ENCODE assay signal across 33 cellular contexts in genomic region chr14:75431827-75432226, GRCh38. TPM values are rescaled to one million over a fixed set of nuclear protein-coding genes. Genes with fewer than 3 reads are reported as not detected.
DNase-seq lines count a peak whose midpoint lies in the region; ATAC-seq, FAIRE-seq and TF ChIP-seq lines count a peak whose summit lies in the region.
"Had no signal": no experiment of that assay in that cellular context is flagged by ENCODE, and none has a peak within 500 bp of the region (broad histone marks: within the 10 kb centered on the region; RNA-seq: fewer than 3 reads in every experiment).

No MANE protein-coding gene starts in this region.

- H3K4me2 ChIP-seq in GM12878 (ENCODE audit: control insufficient read depth, insufficient read depth): no peak overlapping the region; the same call in 1 of the 2 replicates

- TF ChIP-seq EP300 in GM12878 (IDR thresholded peaks at IDR 0.05; ENCODE audit: borderline replicate concordance in 1 of 2, control insufficient read depth in 1 of 2, low read depth in 2 of 2, low read length in 2 of 2): no peak

- DNase-seq in left ventricle myocardium inferior (no peak), right cardiac atrium (no peak), GM12878 (ENCODE audit: low read depth, low spot score) (no peak)
- DNase-seq in activated CD4-positive, CD25-positive, alpha-beta regulatory T cell treated with anti-CD3 and anti-CD28 coated beads, Interleukin-2, amount 50 U/mL, for 72 hours: no peak
- DNase-seq: 8988T; activated CD4-positive, alpha-beta T cell treated with anti-CD3 and anti-CD28 coated beads, Interleukin-2, amount 50 U/mL, for 1 hour; activated effector memory CD4-positive, alpha-beta T cell treated with Interleukin-2 at 50 U/mL for 16 hours; activated T-cell treated with anti-CD3 and anti-CD28 coated beads, Interleukin-2, amount 50 U/mL, for 1 hour; aorta; CD4-positive, CD25-positive, alpha-beta regulatory T cell; DND-41; erythroblast; GF-D8; head of caudate nucleus; Kasumi-1; left ventricle myocardium superior; midbrain; naive thymus-derived CD8-positive, alpha-beta T cell; NCI-H446 treated with DMSO at 0.1 percent for 48 hours; NCI-H774; stimulated activated naive CD4-positive, alpha-beta T cell treated with Interleukin-2 at 50 U/mL for 16 hours; T-cell; testis had no signal

- intact Hi-C loops in left ventricle myocardium inferior (cut with micrococcal nuclease) (no loop called here), right cardiac atrium (cut with DNase I) (no loop called here), GM12878 (cut with micrococcal nuclease; ENCODE audit: unreplicated experiment) (no loop called here)

- no peaks in the 10 kb centered on the region for H3K27me3 ChIP-seq in left ventricle myocardium inferior (ENCODE audit: low read depth)
- no peaks in the 10 kb centered on the region for H3K27me3 ChIP-seq in right cardiac atrium (ENCODE audit: control insufficient read depth, insufficient read depth)
- H3K27me3 ChIP-seq in GM12878 (replicated peaks in 1 of 2; ENCODE audit: control insufficient read depth in 2 of 2, insufficient read depth in 2 of 2, low read length in 1 of 2): no peaks in the 10 kb centered on the region
- H3K27me3 ChIP-seq in subcutaneous abdominal adipose tissue (ENCODE audit: control insufficient read depth in 5 of 5, insufficient read depth in 4 of 5, low read length in 5 of 5): no peaks in the 10 kb centered on the region
- H3K27me3 ChIP-seq: cardiac muscle cell, testis had no signal

- no peak for TF ChIP-seq POLR2A in GM12878 (IDR thresholded peaks at IDR 0.05; ENCODE audit: low read depth, low read length)

- no peak overlapping the region for H3K9ac ChIP-seq in GM12878 (ENCODE audit: control insufficient read depth, insufficient read depth, low read length)
- peak overlapping the region in 1 of 5 donors; percentile 16 for H3K9ac ChIP-seq in subcutaneous abdominal adipose tissue (ENCODE audit: low read length in 5 of 5)

- no peak overlapping the region for H2AFZ ChIP-seq in GM12878 (ENCODE audit: control insufficient read depth, low read depth, low read length)

- peak overlapping the region in 1 of 3 experiments; percentile 62 for H3K4me3 Mint-ChIP-seq in nephron
- H3K4me3 Mint-ChIP-seq: activated naive CD8-positive, alpha-beta T cell; T-cell; WTC11 had no signal

- peaks cover 88% of the 10 kb centered on the region for H3K4me1 ChIP-seq in left ventricle myocardium inferior
- H3K4me1 ChIP-seq in right cardiac atrium (ENCODE audit: control insufficient read depth, insufficient read depth, low read length): peaks cover 13% of the 10 kb centered on the region
- H3K4me1 ChIP-seq in GM12878 (ENCODE audit: control insufficient read depth, insufficient read depth, low read length): peaks cover 35% of the 10 kb centered on the region
- H3K4me1 ChIP-seq in subcutaneous abdominal adipose tissue (ENCODE audit: control insufficient read depth in 5 of 5, insufficient read depth in 5 of 5, low read length in 5 of 5): peaks cover 25 to 83% (median 68%) of the 10 kb centered on the region in 5 donors

- peak overlapping the region in 2 of 3 experiments; percentile 62 to 97 for H3K27ac Mint-ChIP-seq in nephron
- H3K27ac Mint-ChIP-seq: activated naive CD8-positive, alpha-beta T cell; T-cell; WTC11 had no signal

- no peaks in the 10 kb centered on the region; the same call in 1 of the 2 replicates for H4K20me1 ChIP-seq in GM12878 (ENCODE audit: control insufficient read depth, insufficient read depth)

- SMC1A ChIA-PET in GM12878 (lab: Charles Lee; ENCODE audit: uncharacterized antibody, unreplicated experiment): interaction anchor here (0.9 to 4.0 kb wide), 4 partner anchors 17 to 89 kb away, joined by 3 to 20 read pairs (median 8); no protein-coding TSS in a partner anchor

- peaks cover 18% of the 10 kb centered on the region for H3K36me3 Mint-ChIP-seq in nephron (ENCODE audit: low read depth)
- H3K36me3 Mint-ChIP-seq: activated naive CD8-positive, alpha-beta T cell; CD4-positive, CD25-positive, alpha-beta regulatory T cell; naive thymus-derived CD8-positive, alpha-beta T cell had no signal

- RAD21 ChIA-PET in GM12878 (lab: Charles Lee; ENCODE audit: unreplicated experiment): interaction anchor here (0.8 to 2.2 kb wide), 3 partner anchors 13 to 56 kb away, joined by 3 to 19 read pairs (median 9); no protein-coding TSS in a partner anchor

- TF ChIP-seq CTCF in left ventricle myocardium inferior (IDR thresholded peaks at IDR 0.05; ENCODE audit: borderline replicate concordance): no peak
- TF ChIP-seq CTCF in GM12878 (IDR thresholded peaks at IDR 0.05 in 2 of 3, conservative IDR thresholded peaks at IDR 0.05 in 1 of 3; ENCODE audit: control insufficient read depth in 2 of 3, extremely low read depth in 1 of 3, insufficient read depth in 1 of 3, low read depth in 3 of 3, low read length in 3 of 3): no peak
- TF ChIP-seq CTCF in nephron (IDR thresholded peaks at IDR 0.05; ENCODE audit: unreplicated experiment in 3 of 3): no peak

- H3K27ac ChIP-seq in left ventricle myocardium inferior (replicated peaks): peak overlapping the region; percentile 96
- no peak overlapping the region for H3K27ac ChIP-seq in right cardiac atrium (ENCODE audit: low read length)
- H3K27ac ChIP-seq in GM12878 (ENCODE audit: control insufficient read depth, insufficient read depth): no peak overlapping the region
- H3K27ac ChIP-seq in subcutaneous abdominal adipose tissue (ENCODE audit: low read depth, low read length): peak overlapping the region; percentile 74
- H3K27ac ChIP-seq: cardiac muscle cell, testis had no signal

- no TSS peak for BruUV-seq in GM12878 (replicated peaks; lab: Mats Ljungman, UMichigan)

- POLR2A ChIA-PET in GM12878 (lab: Charles Lee): interaction anchor here (1.4 kb wide), 1 partner anchor 17 kb away, joined by 4 read pairs; no protein-coding TSS in a partner anchor

- 93% methylated on average over 4 of the region's 4 CpGs for WGBS in right cardiac atrium
- 100% methylated on average over 4 of the region's 4 CpGs for WGBS in GM12878 (ENCODE audit: insufficient coverage, insufficient replicate concordance, low lambda C conversion rate, missing lambda C conversion rate)

- peaks cover 73% of the 10 kb centered on the region for H3K4me1 Mint-ChIP-seq in nephron

- no peaks in the 10 kb centered on the region for H3K9me3 Mint-ChIP-seq in nephron
- H3K9me3 Mint-ChIP-seq: naive thymus-derived CD8-positive, alpha-beta T cell; T-cell; WTC11 had no signal

- H3K79me2 ChIP-seq in GM12878 (ENCODE audit: control insufficient read depth, insufficient read depth, low read length): peaks cover 59% of the 10 kb centered on the region

- FAIRE-seq in GM12878 (lab: Jason Lieb, UNC): no peak
- FAIRE-seq: H1, keratinocyte, urothelium cell line had no signal

- H3K9me3 ChIP-seq in left ventricle myocardium inferior (replicated peaks) (no peaks in the 10 kb centered on the region), right cardiac atrium (ENCODE audit: control insufficient read depth, low read length) (no peaks in the 10 kb centered on the region), GM12878 (replicated peaks; ENCODE audit: control insufficient read depth, insufficient read depth, low read length) (no peaks in the 10 kb centered on the region), subcutaneous abdominal adipose tissue (ENCODE audit: control insufficient read depth in 5 of 5, low read length in 5 of 5) (no peaks in the 10 kb centered on the region)
- H3K9me3 ChIP-seq: testis had no signal

- ATAC-seq in right cardiac atrium: no peak
- no peak for ATAC-seq in GM12878
- ATAC-seq in HG02678 (IDR thresholded peaks at IDR 0.05; ENCODE audit: unreplicated experiment): no peak
- no peak for ATAC-seq in GM19328 (IDR thresholded peaks at IDR 0.05; ENCODE audit: unreplicated experiment)
- ATAC-seq: left ventricle myocardium superior; naive thymus-derived CD8-positive, alpha-beta T cell; T-cell; WTC11 had no signal

- TF ChIP-seq RAD21 in GM12878 (IDR thresholded peaks at IDR 0.05; ENCODE audit: insufficient read depth, low read depth, low read length): no peak

- H3K36me3 ChIP-seq in left ventricle myocardium inferior: peaks cover 46% of the 10 kb centered on the region
- peaks cover 1 to 7% of the 10 kb centered on the region in 2 experiments; a peak in 3 of 4 replicates for H3K36me3 ChIP-seq in GM12878 (ENCODE audit: control insufficient read depth in 2 of 2, insufficient read depth in 2 of 2, low read length in 1 of 2)
- peaks cover 3 to 47% (median 42%) of the 10 kb centered on the region in 5 donors for H3K36me3 ChIP-seq in subcutaneous abdominal adipose tissue (ENCODE audit: control insufficient read depth in 5 of 5, insufficient read depth in 5 of 5, low read length in 5 of 5)
- H3K36me3 ChIP-seq: cardiac muscle cell had no signal

- peaks cover 10% of the 10 kb centered on the region for H3K27me3 Mint-ChIP-seq in nephron (ENCODE audit: low read depth)

- in situ Hi-C loops in GM12878 (cut with MboI): no loop called here

- CTCF ChIA-PET in GM12878 (lab: Yijun Ruan, JAX): interaction anchor here (1.3 to 1.9 kb wide), 4 partner anchors 8 to 126 kb away, joined by 3 to 15 read pairs (median 5); no protein-coding TSS in a partner anchor

- H3K4me3 ChIP-seq in left ventricle myocardium inferior (no peak overlapping the region), right cardiac atrium (ENCODE audit: low read length) (no peak overlapping the region), GM12878 (no peak overlapping the region), subcutaneous abdominal adipose tissue (ENCODE audit: low read depth in 1 of 5, low read length in 5 of 5) (peak overlapping the region in 2 of 5 donors; percentile 38 to 88)
- H3K4me3 ChIP-seq: cardiac muscle cell, testis had no signal

RNA-seq across cellular contexts. Expression of gene JDP2, which starts 4.0 kb away (rescaled TPM):
- total RNA-seq in left ventricle myocardium inferior (21.9 TPM), right cardiac atrium (10 to 100 TPM; 28.3 to 42.2 (median 39.4) TPM), GM12878 (2014; rRNA removed) (19.4 and 21.3 TPM in 2 replicates), GM12878 (2014; rRNA removed; fragmentation: Illumina TruSeq; extraction: Trizol) (11.7 and 12.1 TPM in 2 replicates), GM12878 (2021) (16.0 and 16.4 TPM in 2 replicates)
- polyA plus RNA-seq in right cardiac atrium (39.2 TPM), GM12878 (2011; rRNA removed) (5.1 and 6.7 TPM in 2 replicates), GM12878 (2014; fragmentation: Illumina TruSeq; extraction: Trizol) (3.3 and 11.5 TPM in 2 replicates), GM12878 (2014; fragmentation: Nextera tagmentation; extraction: Ambion mirVana) (1 to 10 TPM in 1 of 2 experiments, under 1 TPM in 1; 0.71 to 1.2 TPM), GM12878 (2014; rRNA removed) (20.7 and 21.2 TPM in 2 replicates), GM12878 (2016; fragmentation: Nextera tagmentation; extraction: Ambion mirVana) (10 to 100 TPM in 1 of 2 experiments, 1 to 10 TPM in 1; 8.9 to 10.8 TPM)
- 15.0 and 17.9 TPM in 2 replicates for total RNA-seq in GM12878 (2013; cell fraction: nucleolus; rRNA removed)
- 2.8 TPM for polyA plus RNA-seq in GM12878 (2011; ENCODE audit: low read depth)
- polyA plus RNA-seq in GM12878 (2011; cell fraction: cytosol; rRNA removed): 6.4 and 9.1 TPM in 2 replicates
- 7.3 and 8.7 TPM in 2 replicates for polyA plus RNA-seq in GM12878 (2011; cell fraction: nucleus; rRNA removed)
- 10.9 and 12.4 TPM in 2 replicates for polyA plus RNA-seq in GM12878 (2012)
- polyA minus RNA-seq in GM12878 (2011; rRNA and poly(A)+ RNA removed): 1.7 and 3.9 TPM in 2 replicates
- 2.6 and 3.1 TPM in 2 replicates for polyA minus RNA-seq in GM12878 (2011; cell fraction: cytosol; rRNA and poly(A)+ RNA removed)
- 2.8 and 6.3 TPM in 2 replicates for polyA minus RNA-seq in GM12878 (2011; cell fraction: nucleus; rRNA and poly(A)+ RNA removed)
- polyA plus RNA-seq: naive thymus-derived CD8-positive, alpha-beta T cell had no signal

Comparison
In these comparisons a context has a peak if more than half of its experiments do, and no peak if none do; other contexts are left out.
1. H3K27ac ChIP-seq: peak in left ventricle myocardium inferior (single experiment) and subcutaneous abdominal adipose tissue (single experiment); none in right cardiac atrium (single experiment) and GM12878 (single experiment).